Comparison of ENCODE assay signal across 12 cellular contexts in genomic region chr9:136814725-136815421, GRCh38. TPM values are rescaled to one million over a fixed set of nuclear protein-coding genes. Genes with fewer than 3 reads are reported as not detected.
"Had no signal": no experiment of that assay in that cellular context is flagged by ENCODE, and none has a peak within 500 bp of the region (broad histone marks: within the 10 kb centered on the region; RNA-seq: fewer than 3 reads in every experiment).

No MANE protein-coding gene starts in this region.

- DNase-seq: activated CD4-positive, alpha-beta T cell treated with anti-CD3 and anti-CD28 coated beads, Interleukin-2, amount 50 U/mL, for 48 hours; activated CD4-positive, CD25-positive, alpha-beta regulatory T cell treated with anti-CD3 and anti-CD28 coated beads, Interleukin-2, amount 50 U/mL, for 72 hours; activated gamma-delta T cell treated with Interleukin-2 at 50 U/mL for 16 hours; activated T-cell treated with anti-CD3 and anti-CD28 coated beads, Interleukin-2, amount 50 U/mL, for 48 hours; naive B cell; nucleus accumbens; T-helper 9 cell had no signal

- H3K27ac Mint-ChIP-seq: naive B cell had no signal

- H3K4me3 ChIP-seq: esophagus muscularis mucosa, lung, smooth muscle cell, vagina had no signal

- H3K27me3 ChIP-seq: esophagus muscularis mucosa, vagina had no signal

- H3K27me3 Mint-ChIP-seq: naive B cell had no signal

- ATAC-seq: right cardiac atrium had no signal

- H3K9me3 ChIP-seq: esophagus muscularis mucosa, vagina had no signal

- H3K9me3 Mint-ChIP-seq: naive B cell had no signal

RNA-seq across cellular contexts. Expression of gene CCDC183, which starts 18.7 kb away (rescaled TPM):
- total RNA-seq: vagina had no signal
